ENCODE assay signal across 8 cellular contexts in genomic region chr3:42501681-42502428, GRCh38. TPM values are rescaled to one million over a fixed set of nuclear protein-coding genes. Genes with fewer than 3 reads are reported as not detected.
DNase-seq lines count a peak whose midpoint lies in the region; ATAC-seq lines count a peak whose summit lies in the region.

No MANE protein-coding gene starts in this region.

- peak; percentile 59 for DNase-seq in CD1c-positive myeloid dendritic cell (ENCODE audit: extremely low spot score)
- DNase-seq in NAMALWA (ENCODE audit: low spot score) = peak; percentile 44
- DNase-seq in activated CD4-positive, alpha-beta T cell treated with anti-CD3 and anti-CD28 coated beads, Interleukin-2, amount 50 U/mL, for 48 hours = peak; percentile 70 to 76
- DNase-seq in effector CD8-positive, alpha-beta T cell (lab: John Stamatoyannopoulos, UW) = peak; percentile 37
- DNase-seq in mesenteric fat pad (ENCODE audit: low spot score) = peak; percentile 89
- peak; percentile 20 to 40 for DNase-seq in stimulated activated CD8-positive, alpha-beta memory T cell treated with anti-CD3 and anti-CD28 coated beads, Interleukin-2, amount 100 ng/mL, for 1 hour (ENCODE audit: low read depth in 2 of 2)
- DNase-seq in RKO (ENCODE audit: low spot score) = no peak

- ATAC-seq in GM21367 (IDR thresholded peaks at IDR 0.05; ENCODE audit: unreplicated experiment) = peak; percentile 15

RNA-seq across cellular contexts. Expression of gene VIPR1, which starts 0.6 kb away (rescaled TPM):
- 2.4 TPM for total RNA-seq in mesenteric fat pad
